24 cellular contexts compared by ENCODE assay signal in genomic region chr11:70843906-70844305, GRCh38.
"Had no signal": no experiment of that assay in that cellular context is flagged by ENCODE, and none has a peak within 500 bp of the region (broad histone marks: within the 10 kb centered on the region; RNA-seq: fewer than 3 reads in every experiment).

No MANE protein-coding gene starts in this region.

- DNase-seq: colonic mucosa; cortex of kidney; dermis blood vessel endothelial cell; dorsolateral prefrontal cortex; effector CD4-positive, alpha-beta T cell; effector CD8-positive, alpha-beta T cell; effector memory CD4-positive, alpha-beta T cell; effector memory CD8-positive, alpha-beta T cell; endodermal cell; erythroblast; esophagus squamous epithelium; foreskin fibroblast; foreskin keratinocyte; foreskin melanocyte; gastrocnemius medialis; glutamatergic neuron; head of caudate nucleus; heart right ventricle had no signal

- H3K4me3 Mint-ChIP-seq: dendritic cell treated with granulocyte-macrophage colony-stimulating factor and Interleukin-4, amounts not matched to agents 40 ng/mL and 50 ng/mL, for 4 days; effector memory CD8-positive, alpha-beta T cell; endodermal cell had no signal

- H3K27ac Mint-ChIP-seq: dendritic cell treated with granulocyte-macrophage colony-stimulating factor and Interleukin-4, amounts not matched to agents 40 ng/mL and 50 ng/mL, for 4 days; effector memory CD8-positive, alpha-beta T cell; endodermal cell had no signal

- H3K9me3 ChIP-seq: colonic mucosa, esophagus squamous epithelium, gastrocnemius medialis had no signal

- H3K4me1 Mint-ChIP-seq: endodermal cell had no signal

- H3K9me3 Mint-ChIP-seq: dendritic cell treated with granulocyte-macrophage colony-stimulating factor and Interleukin-4, amounts not matched to agents 40 ng/mL and 50 ng/mL, for 4 days; effector memory CD8-positive, alpha-beta T cell; endodermal cell had no signal

- H3K27ac ChIP-seq: colonic mucosa, coronary artery, dorsolateral prefrontal cortex, epithelial cell of prostate, esophagus muscularis mucosa, esophagus squamous epithelium, foreskin keratinocyte, gastrocnemius medialis, gastroesophageal sphincter, heart left ventricle, heart right ventricle had no signal

- H3K4me1 ChIP-seq: colonic mucosa, esophagus muscularis mucosa, esophagus squamous epithelium, foreskin keratinocyte, gastrocnemius medialis, gastroesophageal sphincter, heart left ventricle had no signal

- H3K36me3 ChIP-seq: colonic mucosa, esophagus muscularis mucosa, esophagus squamous epithelium, gastrocnemius medialis, gastroesophageal sphincter, heart left ventricle, heart right ventricle had no signal

- H3K4me3 ChIP-seq: colonic mucosa, coronary artery, dorsolateral prefrontal cortex, esophagus muscularis mucosa, esophagus squamous epithelium, gastrocnemius medialis, gastroesophageal sphincter, heart left ventricle, heart right ventricle had no signal

- H3K27me3 ChIP-seq: colonic mucosa, esophagus muscularis mucosa, esophagus squamous epithelium, foreskin keratinocyte, gastroesophageal sphincter had no signal
